8 cellular contexts compared by ENCODE assay signal in the genomic region with DNA sequence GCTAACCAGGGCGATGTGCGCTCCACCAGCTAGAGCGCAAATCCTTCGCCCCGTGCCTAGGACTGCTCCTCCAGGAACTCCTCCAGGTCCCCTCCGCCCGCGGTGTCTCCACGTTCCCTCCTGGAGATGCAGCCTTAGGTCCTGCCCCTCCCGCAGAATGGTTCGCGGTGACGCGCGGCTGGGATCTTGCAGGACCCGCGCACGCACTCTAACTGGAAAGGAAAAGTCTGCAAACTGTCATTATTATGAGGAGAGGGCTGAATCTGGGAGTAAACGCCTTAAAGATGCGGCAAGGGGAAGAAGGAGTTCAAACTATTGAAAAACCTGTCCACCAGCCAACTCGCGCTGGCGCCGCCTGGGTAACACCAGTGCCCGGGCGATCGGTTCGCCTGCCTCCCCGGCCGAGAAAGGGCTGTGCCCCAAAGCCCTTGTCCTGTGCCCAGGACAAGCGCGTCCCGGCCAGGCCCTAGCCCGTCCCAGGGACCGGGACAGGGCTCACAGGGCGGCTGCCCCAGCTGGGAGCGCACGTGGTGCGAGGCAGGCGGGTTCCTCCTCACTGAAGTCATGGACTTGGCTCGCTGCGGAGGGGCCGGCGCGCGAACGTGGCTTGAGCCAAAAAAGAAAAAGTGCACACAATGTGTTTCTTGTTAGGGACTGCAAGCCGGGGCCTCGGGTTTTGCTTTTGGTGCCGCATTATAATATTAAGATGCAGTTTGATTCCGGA. TPM values are rescaled to one million over a fixed set of nuclear protein-coding genes. Genes with fewer than 3 reads are reported as not detected.
A peak's percentile ranks its signal among the peaks of the same experiment; 100 is the strongest.
DNase-seq lines count a peak whose midpoint lies in the region; ATAC-seq, FAIRE-seq and TF ChIP-seq lines count a peak whose summit lies in the region.

No MANE protein-coding gene starts in this region.

- H3K4me3 Mint-ChIP-seq in activated CD8-positive, alpha-beta T cell treated with anti-CD3 and anti-CD28 coated beads for 36 hours, result peak overlapping the region; percentile 35

- in situ Hi-C loops in GM13976 (cut with MboI; ENCODE audit: low sequenced_read_pairs, unreplicated experiment), result no loop called here

- peaks cover 25% of the 10 kb centered on the region for H3K9me3 Mint-ChIP-seq in activated CD8-positive, alpha-beta T cell treated with anti-CD3 and anti-CD28 coated beads for 36 hours

- no peaks in the 10 kb centered on the region for H3K9me3 ChIP-seq in BE2C

- peak overlapping the region; percentile 58 for H3K4me3 ChIP-seq in BE2C (ENCODE audit: low read depth, low read length)

- intact Hi-C loops in activated CD8-positive, alpha-beta T cell treated with anti-CD3 and anti-CD28 coated beads for 36 hours (cut with micrococcal nuclease), result no loop called here
- intact Hi-C loops in Right ventricle myocardium superior (cut with DNase I), result no loop called here

- H3K4me1 ChIP-seq in BE2C, result no peaks in the 10 kb centered on the region; the same call in none of the 2 replicates

- FAIRE-seq in GM19239 (lab: Jason Lieb, UNC), result no peak

- no peak overlapping the region for H3K27ac Mint-ChIP-seq in activated CD8-positive, alpha-beta T cell treated with anti-CD3 and anti-CD28 coated beads for 36 hours

- CTCF ChIA-PET in activated CD8-positive, alpha-beta T cell treated with anti-CD3 and anti-CD28 coated beads for 36 hours (lab: Charles Lee), result no interaction called here

- H3K27me3 ChIP-seq in BE2C, result no peaks in the 10 kb centered on the region

- TF ChIP-seq CTCF in BE2C (IDR thresholded peaks at IDR 0.05; ENCODE audit: low read depth, low read length), result no peak
- TF ChIP-seq CTCF in activated CD8-positive, alpha-beta T cell treated with anti-CD3 and anti-CD28 coated beads for 36 hours (IDR thresholded peaks at IDR 0.05), result no peak
- TF ChIP-seq CTCF in GM13976 (IDR thresholded peaks at IDR 0.05; ENCODE audit: borderline replicate concordance, control extremely low read depth, extremely low read depth, insufficient read depth, missing control alignments), result no peak

- H3K36me3 Mint-ChIP-seq in activated CD8-positive, alpha-beta T cell treated with anti-CD3 and anti-CD28 coated beads for 36 hours (ENCODE audit: low read depth), result peaks cover 10% of the 10 kb centered on the region

- H3K27me3 Mint-ChIP-seq in activated CD8-positive, alpha-beta T cell treated with anti-CD3 and anti-CD28 coated beads for 36 hours, result peaks cover 36% of the 10 kb centered on the region

- no peak for DNase-seq in BE2C
- DNase-seq in activated CD8-positive, alpha-beta T cell treated with anti-CD3 and anti-CD28 coated beads for 36 hours, result no peak
- peak; percentile 93 for DNase-seq in Right ventricle myocardium superior
- peak; percentile 82 for DNase-seq in occipital lobe (lab: John Stamatoyannopoulos, UW)
- no peak for DNase-seq in GM13976 (ENCODE audit: low spot score)
- DNase-seq in SW480 (ENCODE audit: low spot score), result no peak
- no peak for DNase-seq in GM19239 (ENCODE audit: insufficient read length, low spot score)

- peaks cover 35% of the 10 kb centered on the region for H3K4me1 Mint-ChIP-seq in activated CD8-positive, alpha-beta T cell treated with anti-CD3 and anti-CD28 coated beads for 36 hours (ENCODE audit: low read depth)

- POLR2A ChIA-PET in activated CD8-positive, alpha-beta T cell treated with anti-CD3 and anti-CD28 coated beads for 36 hours (lab: Charles Lee), result interaction anchor here (0.6 to 6.7 kb wide), 2 partner anchors 133 to 336 kb away, joined by 3 to 54 read pairs; no protein-coding TSS in a partner anchor

- H3K36me3 ChIP-seq in BE2C, result no peaks in the 10 kb centered on the region

- no peak for ATAC-seq in activated CD8-positive, alpha-beta T cell treated with anti-CD3 and anti-CD28 coated beads for 36 hours
- ATAC-seq in Right ventricle myocardium superior (ENCODE audit: poor library complexity) (peak; percentile 73), GM21737 (IDR thresholded peaks at IDR 0.05; ENCODE audit: unreplicated experiment) (no peak)

RNA-seq across cellular contexts. Expression of gene ID2, which starts 5.5 kb away (rescaled TPM):
- 210 TPM for polyA plus RNA-seq in BE2C (2012; ENCODE audit: insufficient read depth, insufficient read length, low read depth)
- 10 to 100 TPM; 85.7 to 91.6 TPM for total RNA-seq in activated CD8-positive, alpha-beta T cell treated with anti-CD3 and anti-CD28 coated beads for 36 hours
- 25.5 TPM for total RNA-seq in Right ventricle myocardium superior
- total RNA-seq in occipital lobe, result 314 TPM

Comparison
In these comparisons a context has a peak if more than half of its experiments do, and no peak if none do; other contexts are left out.
1. DNase-seq: peak in Right ventricle myocardium superior (single experiment) and occipital lobe (single experiment); none in BE2C (single experiment), activated CD8-positive, alpha-beta T cell treated with anti-CD3 and anti-CD28 coated beads for 36 hours (single experiment), GM13976 (single experiment), SW480 (single experiment) and GM19239 (single experiment).